Comparison of ENCODE assay signal across 8 cellular contexts in genomic region chr1:200075938-200076546, GRCh38. TPM values are rescaled to one million over a fixed set of nuclear protein-coding genes. Genes with fewer than 3 reads are reported as not detected.
DNase-seq lines count a peak whose midpoint lies in the region; ATAC-seq and TF ChIP-seq lines count a peak whose summit lies in the region.
"Had no signal": no experiment of that assay in that cellular context is flagged by ENCODE, and none has a peak within 500 bp of the region (broad histone marks: within the 10 kb centered on the region; RNA-seq: fewer than 3 reads in every experiment).

No MANE protein-coding gene starts in this region.

- no peak overlapping the region for H3K4me3 ChIP-seq in hepatocyte
- H3K4me3 ChIP-seq in subcutaneous abdominal adipose tissue (ENCODE audit: low read depth in 1 of 5, low read length in 5 of 5): peak overlapping the region in 1 of 5 donors; percentile 37

- no peaks in the 10 kb centered on the region for H3K9me3 ChIP-seq in hepatocyte (ENCODE audit: low read depth)
- H3K9me3 ChIP-seq in subcutaneous abdominal adipose tissue (ENCODE audit: control insufficient read depth in 5 of 5, low read length in 5 of 5): no peaks in the 10 kb centered on the region

- no peaks in the 10 kb centered on the region for H3K27me3 ChIP-seq in hepatocyte
- peaks cover 0 to 5% (median 0%) of the 10 kb centered on the region in 5 donors for H3K27me3 ChIP-seq in subcutaneous abdominal adipose tissue (ENCODE audit: control insufficient read depth in 5 of 5, insufficient read depth in 4 of 5, low read length in 5 of 5)

- H2AFZ ChIP-seq in hepatocyte: no peak overlapping the region

- peaks cover 6% of the 10 kb centered on the region for H3K79me2 ChIP-seq in hepatocyte

- POLR2A ChIA-PET in GM10248 (lab: Yijun Ruan, JAX): no interaction called here

- no peak overlapping the region for H3K4me2 ChIP-seq in hepatocyte

- H3K27ac ChIP-seq in hepatocyte (no peak overlapping the region), subcutaneous abdominal adipose tissue (ENCODE audit: low read depth, low read length) (peak overlapping the region; percentile 45)

- ATAC-seq in HG02642 (IDR thresholded peaks at IDR 0.05; ENCODE audit: poor library complexity, unreplicated experiment): no peak

- no peak for TF ChIP-seq CTCF in hepatocyte (IDR thresholded peaks at IDR 0.05; ENCODE audit: poor library complexity)
- TF ChIP-seq CTCF in GM10248 (IDR thresholded peaks at IDR 0.05; ENCODE audit: control extremely low read depth, extremely low read depth, low read depth, missing control alignments): no peak

- H3K4me1 ChIP-seq in hepatocyte (ENCODE audit: insufficient read depth): peaks cover 7% of the 10 kb centered on the region
- H3K4me1 ChIP-seq in subcutaneous abdominal adipose tissue (ENCODE audit: control insufficient read depth in 5 of 5, insufficient read depth in 5 of 5, low read length in 5 of 5): peaks cover 0 to 31% (median 0%) of the 10 kb centered on the region in 5 donors

- peak overlapping the region in 1 of 5 donors; percentile 25 for H3K9ac ChIP-seq in subcutaneous abdominal adipose tissue (ENCODE audit: low read length in 5 of 5)

- 58% methylated on average over 9 of the region's 9 CpGs for WGBS in hepatocyte (ENCODE audit: low lambda C conversion rate, missing lambda C conversion rate)

- CTCF ChIA-PET in GM10248 (lab: Yijun Ruan, JAX): no interaction called here

- no peaks in the 10 kb centered on the region for H3K36me3 ChIP-seq in hepatocyte (replicated peaks; ENCODE audit: insufficient read depth, low read depth)
- no peaks in the 10 kb centered on the region for H3K36me3 ChIP-seq in subcutaneous abdominal adipose tissue (ENCODE audit: control insufficient read depth in 5 of 5, insufficient read depth in 5 of 5, low read length in 5 of 5)

- H4K20me1 ChIP-seq in hepatocyte (ENCODE audit: insufficient read depth, poor library complexity, severe bottlenecking): no peaks in the 10 kb centered on the region

- peak; percentile 62 for DNase-seq in HS-27A (ENCODE audit: low read depth)
- peak; percentile 84 for DNase-seq in amniotic epithelial cell (ENCODE audit: low read depth)
- DNase-seq in hepatocyte (ENCODE audit: low spot score): peak; percentile 39
- no peak for DNase-seq in NCI-H1092 (lab: John Stamatoyannopoulos, UW)
- DNase-seq in GM10248 (ENCODE audit: extremely low spot score): no peak
- DNase-seq: activated naive CD8-positive, alpha-beta T cell treated with anti-CD3 and anti-CD28 coated beads, Interleukin-2, amount 10 ng/mL, durations not matched to agents 7 days and 5 days had no signal

- H3K9me2 ChIP-seq in hepatocyte (replicated peaks; ENCODE audit: insufficient read depth): no peaks in the 10 kb centered on the region

RNA-seq across cellular contexts. Expression of gene NR5A2, which starts 48.5 kb away (rescaled TPM):
- total RNA-seq in hepatocyte: 49.6 and 55.5 TPM in 2 replicates
- 16.4 and 19.8 TPM in 2 replicates for polyA plus RNA-seq in hepatocyte
- total RNA-seq: activated naive CD8-positive, alpha-beta T cell treated with anti-CD3 and anti-CD28 coated beads, Interleukin-2, amount 10 ng/mL, durations not matched to agents 7 days and 5 days had no signal

Comparison
In these comparisons a context has a peak if more than half of its experiments do, and no peak if none do; other contexts are left out.
1. DNase-seq: peak in HS-27A (single experiment), amniotic epithelial cell (single experiment) and hepatocyte (single experiment); none in NCI-H1092 (single experiment) and GM10248 (single experiment).